9 cellular contexts compared by ENCODE assay signal in the genomic region with DNA sequence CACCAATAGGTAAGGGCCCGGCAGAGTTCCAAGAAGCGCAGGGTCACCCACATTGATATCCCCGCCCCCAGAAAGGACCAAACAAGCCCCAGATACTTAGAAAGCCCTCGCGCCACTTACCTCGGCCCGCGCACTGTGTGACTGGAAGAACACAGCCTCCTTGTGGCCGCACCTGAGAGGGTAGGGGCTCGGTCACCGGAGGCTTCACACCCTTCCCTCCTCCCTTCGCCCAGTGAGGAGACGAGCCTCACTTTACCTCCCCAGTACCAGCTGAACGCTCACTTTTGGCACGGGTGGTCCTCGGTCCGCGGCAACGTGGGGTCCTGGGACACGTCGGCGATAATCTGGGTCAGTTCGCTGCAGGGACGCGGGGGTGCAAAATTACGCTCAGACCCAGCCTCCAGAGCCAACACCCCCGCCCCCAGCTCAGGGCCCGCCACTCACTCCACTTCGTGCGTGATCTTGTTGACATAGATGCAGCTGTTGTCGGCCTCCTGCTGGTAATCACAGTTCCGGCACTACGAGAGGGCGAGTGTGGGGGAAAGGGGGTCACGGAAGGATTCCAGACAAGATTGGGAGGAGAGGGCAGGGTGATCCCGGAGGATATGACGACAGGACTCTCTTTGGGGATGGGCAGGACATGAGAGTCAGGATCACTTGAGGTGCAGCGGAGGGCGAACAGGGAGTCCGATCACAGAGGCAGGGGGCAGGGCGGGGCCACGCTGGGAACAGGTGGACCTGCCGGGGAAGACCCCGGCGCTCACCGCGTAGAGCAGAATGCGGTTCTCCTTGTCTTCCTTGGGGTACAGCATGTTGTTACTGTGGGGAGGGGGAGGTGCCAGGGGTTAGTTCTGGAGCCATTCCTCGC. TPM values are rescaled to one million over a fixed set of nuclear protein-coding genes. Genes with fewer than 3 reads are reported as not detected.
A peak's percentile ranks its signal among the peaks of the same experiment; 100 is the strongest.
DNase-seq lines count a peak whose midpoint lies in the region; ATAC-seq, FAIRE-seq and TF ChIP-seq lines count a peak whose summit lies in the region.
"Had no signal": no experiment of that assay in that cellular context is flagged by ENCODE, and none has a peak within 500 bp of the region (broad histone marks: within the 10 kb centered on the region; RNA-seq: fewer than 3 reads in every experiment).

No MANE protein-coding gene starts in this region.

- in situ Hi-C loops in K562 (cut with MboI), result no loop called here

- FAIRE-seq in K562 (lab: Jason Lieb, UNC) (no peak), keratinocyte (lab: Jason Lieb, UNC) (no peak)

- WGBS in K562 (ENCODE audit: insufficient coverage, low coverage, missing lambda C conversion rate), result 5% methylated on average over 37 of the region's 49 CpGs

- H3K9me1 ChIP-seq in K562 (ENCODE audit: control insufficient read depth, insufficient read depth, low read length), result no peaks in the 10 kb centered on the region
- no peaks in the 10 kb centered on the region for H3K9me1 ChIP-seq in keratinocyte (ENCODE audit: control insufficient read depth, extremely low read depth, insufficient read depth, low read length)

- H3K9ac ChIP-seq in K562 (ENCODE audit: insufficient read depth in 1 of 2, low read depth in 2 of 2, low read length in 2 of 2) (peak overlapping the region; percentile 73 to 91), keratinocyte (ENCODE audit: control insufficient read depth, extremely low read depth, insufficient read depth, low read length) (peak overlapping the region; percentile 93)

- H3K27me3 ChIP-seq in BE2C, result no peaks in the 10 kb centered on the region
- H3K27me3 ChIP-seq in K562 (ENCODE audit: control insufficient read depth in 2 of 2, insufficient read depth in 2 of 2, low read length in 2 of 2), result no peaks in the 10 kb centered on the region
- no peaks in the 10 kb centered on the region for H3K27me3 ChIP-seq in keratinocyte (ENCODE audit: control insufficient read depth, extremely low read depth, insufficient read depth, low read length)

- TF ChIP-seq EP300 in K562 (IDR thresholded peaks at IDR 0.05; ENCODE audit: low read length), result no peak

- ATAC-seq in GM19467 (IDR thresholded peaks at IDR 0.05; ENCODE audit: unreplicated experiment), result peak; percentile 4
- peak; percentile 19 for ATAC-seq in K562

- H4K20me1 ChIP-seq in K562 (replicated peaks; ENCODE audit: control insufficient read depth, insufficient read depth, low read length), result no peaks in the 10 kb centered on the region; the same call in 1 of the 2 replicates
- H4K20me1 ChIP-seq in keratinocyte (ENCODE audit: control insufficient read depth, extremely low read depth, insufficient read depth, low read length), result peaks cover 3% of the 10 kb centered on the region

- intact Hi-C loops in K562 (cut with micrococcal nuclease), result loop anchor here (2.0 to 10.0 kb wide), 3 partner anchors 25 to 119 kb away; a partner anchor contains a TSS

- POLR2A ChIA-PET in K562 (lab: Yijun Ruan, JAX), result interaction anchor here (0.6 to 1.5 kb wide), 8 partner anchors 9 to 191 kb away, joined by 3 to 10 read pairs (median 4); no protein-coding TSS in a partner anchor

- peak overlapping the region; percentile 97 for H2AFZ ChIP-seq in K562 (ENCODE audit: low read depth, low read length)
- H2AFZ ChIP-seq in keratinocyte (ENCODE audit: control insufficient read depth, low read length), result peak overlapping the region; percentile 91

- dilution Hi-C loops in keratinocyte (cut with MboI; ENCODE audit: extremely low pct_ligation_motif_present, low sequenced_read_pairs), result no loop called here

- BruUV-seq in K562 (replicated peaks; lab: Mats Ljungman, UMichigan), result TSS peak; percentile 74

- H3K4me2 ChIP-seq in K562 (ENCODE audit: insufficient read depth, low read length), result peak overlapping the region; percentile 96
- H3K4me2 ChIP-seq in keratinocyte (ENCODE audit: control insufficient read depth, extremely low read depth, insufficient read depth, low read depth, low read length), result peak overlapping the region; percentile 97

- H3K36me3 ChIP-seq in BE2C (peaks cover 20% of the 10 kb centered on the region), K562 (ENCODE audit: control insufficient read depth, insufficient read depth, low read length) (peaks cover 24% of the 10 kb centered on the region; the same call in 2 of the 3 replicates), keratinocyte (ENCODE audit: control insufficient read depth in 2 of 2, extremely low read depth in 1 of 2, insufficient read depth in 2 of 2, low read length in 2 of 2) (peaks cover 13 to 18% of the 10 kb centered on the region in 2 experiments)

- peak overlapping the region; percentile 74 for H3K27ac ChIP-seq in K562 (ENCODE audit: extremely low read depth, low read depth, low read length)
- peak overlapping the region; percentile 90 for H3K27ac ChIP-seq in keratinocyte (ENCODE audit: control insufficient read depth, insufficient read depth, low read length)

- peaks cover 14% of the 10 kb centered on the region for H3K79me2 ChIP-seq in K562 (ENCODE audit: control insufficient read depth, insufficient read depth, low read length)
- H3K79me2 ChIP-seq in keratinocyte (ENCODE audit: control insufficient read depth, insufficient read depth, low read length), result peaks cover 19% of the 10 kb centered on the region

- H3K4me3 ChIP-seq in BE2C (ENCODE audit: low read depth, low read length) (peak overlapping the region; percentile 90), K562 (peak overlapping the region; percentile 62), keratinocyte (ENCODE audit: control insufficient read depth in 2 of 3, extremely low read depth in 1 of 3, insufficient read depth in 2 of 3, low read depth in 1 of 3, low read length in 3 of 3) (peak overlapping the region; percentile 83 to 97 (median 94))

- TF ChIP-seq RAD21 in K562 (CRISPR knock-in tag; conservative IDR thresholded peaks at IDR 0.05 in 1 of 2, IDR thresholded peaks at IDR 0.05 in 1 of 2), result peak in 1 of 2 experiments; percentile 35; a peak in 2 of 4 replicates

- H3K4me1 ChIP-seq in BE2C, result no peaks in the 10 kb centered on the region
- H3K4me1 ChIP-seq in K562 (replicated peaks in 1 of 2; ENCODE audit: control insufficient read depth in 2 of 2, insufficient read depth in 2 of 2, low read length in 2 of 2), result peaks cover 5 to 38% of the 10 kb centered on the region in 2 experiments; a peak in 3 of 5 replicates
- H3K4me1 ChIP-seq in keratinocyte (ENCODE audit: control insufficient read depth, extremely low read depth, insufficient read depth, low read length), result peaks cover 10% of the 10 kb centered on the region

- DNase-seq in BE2C (no peak), NCI-H69 (lab: John Stamatoyannopoulos, UW) (peak; percentile 75), K562 (ENCODE audit: extremely low read depth in 1 of 4, low spot score in 3 of 4) (peak; percentile 36 to 59 (median 54)), keratinocyte (ENCODE audit: low read depth, low spot score) (no peak), germinal center (ENCODE audit: low spot score) (no peak), SHP77 treated with DMSO at 0.1 percent for 48 hours (lab: John Stamatoyannopoulos, UW) (no peak)
- peak; percentile 20 for DNase-seq in stimulated activated CD4-positive, alpha-beta T cell treated with anti-CD3 and anti-CD28 coated beads, Interleukin-1b, Interleukin-23, amount 100 ng/mL, for 48 hours

- H3K9me3 ChIP-seq in BE2C (no peaks in the 10 kb centered on the region), K562 (replicated peaks; ENCODE audit: control insufficient read depth, insufficient read depth, low read depth, low read length) (no peaks in the 10 kb centered on the region), keratinocyte (ENCODE audit: control insufficient read depth, low read depth, low read length) (no peaks in the 10 kb centered on the region)

- 0 out of 2 replicates have a peak, but pooled peaks have one; percentile 0 for TF ChIP-seq CTCF in BE2C (IDR thresholded peaks at IDR 0.05; ENCODE audit: low read depth, low read length)
- peak; percentile 34 to 41 (median 35); a peak in 5 of 6 replicates for TF ChIP-seq CTCF in K562 (IDR thresholded peaks at IDR 0.05 in 2 of 3, conservative IDR thresholded peaks at IDR 0.05 in 1 of 3; ENCODE audit: insufficient read depth in 2 of 3, low read depth in 1 of 3, low read length in 3 of 3)
- TF ChIP-seq CTCF in keratinocyte (optimal IDR thresholded peaks at IDR 0.05 in 1 of 3, IDR thresholded peaks at IDR 0.05 in 1 of 3, conservative IDR thresholded peaks at IDR 0.05 in 1 of 3; ENCODE audit: extremely low read depth in 1 of 3, insufficient read depth in 2 of 3, low read length in 3 of 3), result peak; percentile 28 to 50 (median 42)

- CTCF ChIA-PET in K562 (lab: Yijun Ruan, JAX; ENCODE audit: low intra/inter-chr PET ratio), result no interaction called here

- no peak for TF ChIP-seq POLR2A in K562 (conservative IDR thresholded peaks at IDR 0.05)

RNA-seq across cellular contexts. Expression of a gene that starts 0.5 kb away (rescaled TPM):
- polyA plus RNA-seq in BE2C (2012; ENCODE audit: insufficient read depth, insufficient read length, low read depth), result 604 TPM
- total RNA-seq in K562 (2011; cell fraction: chromatin; rRNA removed; ENCODE audit: low replicate concordance), result 11.1 and 40.1 TPM in 2 replicates
- total RNA-seq in K562 (2011; cell fraction: nucleolus; rRNA removed), result 41.2 and 47.8 TPM in 2 replicates
- total RNA-seq in K562 (2011; cell fraction: nucleoplasm; rRNA removed), result 34.6 and 37.2 TPM in 2 replicates
- total RNA-seq in K562 (2014; rRNA removed), result 283 and 291 TPM in 2 replicates
- total RNA-seq in K562 (2014; rRNA removed; fragmentation: Illumina TruSeq; extraction: Trizol), result 34.3 and 51.0 TPM in 2 replicates
- 109 and 112 TPM in 2 replicates for total RNA-seq in K562 (2015; rRNA removed; fragmentation: Illumina TruSeq; extraction: Trizol)
- 123 and 126 TPM in 2 replicates for total RNA-seq in K562 (2021)
- polyA plus RNA-seq in K562 (2011; rRNA removed), result 28.0 and 31.0 TPM in 2 replicates
- polyA plus RNA-seq in K562 (2011; cell fraction: cytosol; rRNA removed), result 67.3 and 164 TPM in 2 replicates
- 57.9 and 81.5 TPM in 2 replicates for polyA plus RNA-seq in K562 (2011; cell fraction: nucleus; rRNA removed)
- polyA plus RNA-seq in K562 (2012), result 216 and 265 TPM in 2 replicates
- 71.8 and 112 TPM in 2 replicates for polyA plus RNA-seq in K562 (2014; fragmentation: Illumina TruSeq; extraction: Trizol)
- 100 to 1,000 TPM; 197 to 235 TPM for polyA plus RNA-seq in K562 (2014; fragmentation: Nextera tagmentation; extraction: Ambion mirVana)
- polyA plus RNA-seq in K562 (2014; rRNA removed), result 141 and 179 TPM in 2 replicates
- polyA minus RNA-seq in K562 (2011; rRNA and poly(A)+ RNA removed), result 47.1 and 114 TPM in 2 replicates
- 109 and 165 TPM in 2 replicates for polyA minus RNA-seq in K562 (2011; cell fraction: cytosol; rRNA and poly(A)+ RNA removed)
- 28.4 and 32.3 TPM in 2 replicates for polyA minus RNA-seq in K562 (2011; cell fraction: nucleus; rRNA and poly(A)+ RNA removed)
- polyA plus RNA-seq in keratinocyte, result 31.3 to 63.2 TPM (median 34.3 TPM) in 3 replicates
- 70.3 TPM for polyA plus RNA-seq in keratinocyte (2011; ENCODE audit: low read depth)
- 43.2 and 86.9 TPM in 2 replicates for polyA plus RNA-seq in keratinocyte (2011; cell fraction: cytosol; rRNA removed)
- 12.1 and 14.1 TPM in 2 replicates for polyA plus RNA-seq in keratinocyte (2011; cell fraction: nucleus; rRNA removed)
- polyA plus RNA-seq in keratinocyte (2012; ENCODE audit: low replicate concordance), result 130 and 164 TPM in 2 replicates
- 90.8 to 122 TPM (median 105 TPM) in 3 replicates for polyA minus RNA-seq in keratinocyte
- 149 TPM for polyA minus RNA-seq in keratinocyte (2011; cell fraction: cytosol; rRNA and poly(A)+ RNA removed)
- 15.4 and 17.1 TPM in 2 replicates for polyA minus RNA-seq in keratinocyte (2011; cell fraction: nucleus; rRNA and poly(A)+ RNA removed)

RNA-seq across cellular contexts. Expression of a gene that starts 1.1 kb away (rescaled TPM):
- polyA plus RNA-seq in BE2C (2012; ENCODE audit: insufficient read depth, insufficient read length, low read depth), result 500 TPM
- total RNA-seq in K562 (2011; cell fraction: chromatin; rRNA removed; ENCODE audit: low replicate concordance), result 14.8 and 29.2 TPM in 2 replicates
- 22.8 and 26.1 TPM in 2 replicates for total RNA-seq in K562 (2011; cell fraction: nucleolus; rRNA removed)
- 20.6 and 22.5 TPM in 2 replicates for total RNA-seq in K562 (2011; cell fraction: nucleoplasm; rRNA removed)
- 99.0 and 115 TPM in 2 replicates for total RNA-seq in K562 (2014; rRNA removed)
- 38.2 and 47.7 TPM in 2 replicates for total RNA-seq in K562 (2014; rRNA removed; fragmentation: Illumina TruSeq; extraction: Trizol)
- 57.2 and 58.9 TPM in 2 replicates for total RNA-seq in K562 (2015; rRNA removed; fragmentation: Illumina TruSeq; extraction: Trizol)
- total RNA-seq in K562 (2021), result 71.0 and 79.5 TPM in 2 replicates
- 48.6 and 62.4 TPM in 2 replicates for polyA plus RNA-seq in K562 (2011; rRNA removed)
- polyA plus RNA-seq in K562 (2011; cell fraction: cytosol; rRNA removed), result 85.7 and 124 TPM in 2 replicates
- 36.5 and 40.8 TPM in 2 replicates for polyA plus RNA-seq in K562 (2011; cell fraction: nucleus; rRNA removed)
- 79.3 and 106 TPM in 2 replicates for polyA plus RNA-seq in K562 (2012)
- 57.8 and 66.5 TPM in 2 replicates for polyA plus RNA-seq in K562 (2014; fragmentation: Illumina TruSeq; extraction: Trizol)
- polyA plus RNA-seq in K562 (2014; fragmentation: Nextera tagmentation; extraction: Ambion mirVana), result 1 to 10 TPM; 3.5 to 5.3 TPM
- 109 TPM in 2 replicates for polyA plus RNA-seq in K562 (2014; rRNA removed)
- 30.6 and 46.9 TPM in 2 replicates for polyA minus RNA-seq in K562 (2011; rRNA and poly(A)+ RNA removed)
- 25.7 and 30.2 TPM in 2 replicates for polyA minus RNA-seq in K562 (2011; cell fraction: cytosol; rRNA and poly(A)+ RNA removed)
- polyA minus RNA-seq in K562 (2011; cell fraction: nucleus; rRNA and poly(A)+ RNA removed), result 5.1 and 10.3 TPM in 2 replicates
- 179 to 193 TPM (median 183 TPM) in 3 replicates for polyA plus RNA-seq in keratinocyte
- 27.1 TPM for polyA plus RNA-seq in keratinocyte (2011; ENCODE audit: low read depth)
- polyA plus RNA-seq in keratinocyte (2011; cell fraction: cytosol; rRNA removed), result 189 and 218 TPM in 2 replicates
- polyA plus RNA-seq in keratinocyte (2011; cell fraction: nucleus; rRNA removed), result 129 and 137 TPM in 2 replicates
- 150 and 230 TPM in 2 replicates for polyA plus RNA-seq in keratinocyte (2012; ENCODE audit: low replicate concordance)
- 111 to 205 TPM (median 156 TPM) in 3 replicates for polyA minus RNA-seq in keratinocyte
- polyA minus RNA-seq in keratinocyte (2011; cell fraction: cytosol; rRNA and poly(A)+ RNA removed), result 167 TPM
- polyA minus RNA-seq in keratinocyte (2011; cell fraction: nucleus; rRNA and poly(A)+ RNA removed), result 27.0 and 37.3 TPM in 2 replicates

RNA-seq across cellular contexts. Expression of a gene that starts 3.2 kb away (rescaled TPM):
- polyA plus RNA-seq in BE2C (2012; ENCODE audit: insufficient read depth, insufficient read length, low read depth), result not detected
- not detected in 2 replicates for total RNA-seq in K562 (2011; cell fraction: chromatin; rRNA removed; ENCODE audit: low replicate concordance)
- total RNA-seq in K562 (2011; cell fraction: nucleolus; rRNA removed), result 0.67 TPM in 1 of 2 replicates, not detected in the other
- not detected in 2 replicates for total RNA-seq in K562 (2011; cell fraction: nucleoplasm; rRNA removed)
- total RNA-seq in K562 (2014; rRNA removed), result not detected in 2 replicates
- total RNA-seq in K562 (2014; rRNA removed; fragmentation: Illumina TruSeq; extraction: Trizol), result not detected in 2 replicates
- total RNA-seq in K562 (2015; rRNA removed; fragmentation: Illumina TruSeq; extraction: Trizol), result not detected in 2 replicates
- not detected in 2 replicates for total RNA-seq in K562 (2021)
- not detected in 2 replicates for polyA plus RNA-seq in K562 (2011; rRNA removed)
- not detected in 2 replicates for polyA plus RNA-seq in K562 (2011; cell fraction: cytosol; rRNA removed)
- 0.23 TPM in 1 of 2 replicates, not detected in the other for polyA plus RNA-seq in K562 (2011; cell fraction: nucleus; rRNA removed)
- 0.17 TPM in 1 of 2 replicates, not detected in the other for polyA plus RNA-seq in K562 (2012)
- polyA plus RNA-seq in K562 (2014; fragmentation: Illumina TruSeq; extraction: Trizol), result not detected in 2 replicates
- polyA plus RNA-seq in K562 (2014; fragmentation: Nextera tagmentation; extraction: Ambion mirVana), result not detected
- polyA plus RNA-seq in K562 (2014; rRNA removed), result not detected in 2 replicates
- polyA minus RNA-seq in K562 (2011; rRNA and poly(A)+ RNA removed), result not detected in 2 replicates
- not detected in 2 replicates for polyA minus RNA-seq in K562 (2011; cell fraction: cytosol; rRNA and poly(A)+ RNA removed)
- polyA minus RNA-seq in K562 (2011; cell fraction: nucleus; rRNA and poly(A)+ RNA removed), result not detected in 2 replicates
- not detected in 3 replicates for polyA plus RNA-seq in keratinocyte
- not detected for polyA plus RNA-seq in keratinocyte (2011; ENCODE audit: low read depth)
- polyA plus RNA-seq in keratinocyte (2011; cell fraction: cytosol; rRNA removed), result not detected in 2 replicates
- polyA plus RNA-seq in keratinocyte (2011; cell fraction: nucleus; rRNA removed), result not detected in 2 replicates
- not detected in 2 replicates for polyA plus RNA-seq in keratinocyte (2012; ENCODE audit: low replicate concordance)
- polyA minus RNA-seq in keratinocyte, result not detected in 3 replicates
- polyA minus RNA-seq in keratinocyte (2011; cell fraction: cytosol; rRNA and poly(A)+ RNA removed), result not detected
- not detected in 2 replicates for polyA minus RNA-seq in keratinocyte (2011; cell fraction: nucleus; rRNA and poly(A)+ RNA removed)
- total RNA-seq: NCI-H460 had no signal

RNA-seq across cellular contexts. Expression of a gene that starts 25.7 kb away (rescaled TPM):
- 632 TPM for polyA plus RNA-seq in BE2C (2012; ENCODE audit: insufficient read depth, insufficient read length, low read depth)
- total RNA-seq in K562 (2011; cell fraction: chromatin; rRNA removed; ENCODE audit: low replicate concordance), result 75.9 and 160 TPM in 2 replicates
- 99.5 and 114 TPM in 2 replicates for total RNA-seq in K562 (2011; cell fraction: nucleolus; rRNA removed)
- 111 and 114 TPM in 2 replicates for total RNA-seq in K562 (2011; cell fraction: nucleoplasm; rRNA removed)
- 171 and 230 TPM in 2 replicates for total RNA-seq in K562 (2014; rRNA removed)
- 173 and 179 TPM in 2 replicates for total RNA-seq in K562 (2014; rRNA removed; fragmentation: Illumina TruSeq; extraction: Trizol)
- 307 and 310 TPM in 2 replicates for total RNA-seq in K562 (2015; rRNA removed; fragmentation: Illumina TruSeq; extraction: Trizol)
- 400 and 436 TPM in 2 replicates for total RNA-seq in K562 (2021)
- 363 and 480 TPM in 2 replicates for polyA plus RNA-seq in K562 (2011; rRNA removed)
- 251 and 533 TPM in 2 replicates for polyA plus RNA-seq in K562 (2011; cell fraction: cytosol; rRNA removed)
- 166 and 183 TPM in 2 replicates for polyA plus RNA-seq in K562 (2011; cell fraction: nucleus; rRNA removed)
- polyA plus RNA-seq in K562 (2012), result 488 and 560 TPM in 2 replicates
- 576 and 589 TPM in 2 replicates for polyA plus RNA-seq in K562 (2014; fragmentation: Illumina TruSeq; extraction: Trizol)
- 100 to 1,000 TPM in 1 of 2 experiments, 10 to 100 TPM in 1; 77.9 to 115 TPM for polyA plus RNA-seq in K562 (2014; fragmentation: Nextera tagmentation; extraction: Ambion mirVana)
- 244 and 258 TPM in 2 replicates for polyA plus RNA-seq in K562 (2014; rRNA removed)
- 362 and 383 TPM in 2 replicates for polyA minus RNA-seq in K562 (2011; rRNA and poly(A)+ RNA removed)
- 263 and 311 TPM in 2 replicates for polyA minus RNA-seq in K562 (2011; cell fraction: cytosol; rRNA and poly(A)+ RNA removed)
- 26.4 and 46.1 TPM in 2 replicates for polyA minus RNA-seq in K562 (2011; cell fraction: nucleus; rRNA and poly(A)+ RNA removed)
- 778 to 884 TPM (median 832 TPM) in 3 replicates for polyA plus RNA-seq in keratinocyte
- 277 TPM for polyA plus RNA-seq in keratinocyte (2011; ENCODE audit: low read depth)
- polyA plus RNA-seq in keratinocyte (2011; cell fraction: cytosol; rRNA removed), result 503 and 570 TPM in 2 replicates
- polyA plus RNA-seq in keratinocyte (2011; cell fraction: nucleus; rRNA removed), result 320 and 355 TPM in 2 replicates
- 573 and 1,064 TPM in 2 replicates for polyA plus RNA-seq in keratinocyte (2012; ENCODE audit: low replicate concordance)
- 875 to 1,429 TPM (median 940 TPM) in 3 replicates for polyA minus RNA-seq in keratinocyte
- polyA minus RNA-seq in keratinocyte (2011; cell fraction: cytosol; rRNA and poly(A)+ RNA removed), result 664 TPM
- 173 and 211 TPM in 2 replicates for polyA minus RNA-seq in keratinocyte (2011; cell fraction: nucleus; rRNA and poly(A)+ RNA removed)

RNA-seq across cellular contexts. Expression of a gene that starts 38.1 kb away (rescaled TPM):
- polyA plus RNA-seq in BE2C (2012; ENCODE audit: insufficient read depth, insufficient read length, low read depth), result not detected
- not detected in 2 replicates for total RNA-seq in K562 (2011; cell fraction: chromatin; rRNA removed; ENCODE audit: low replicate concordance)
- not detected in 2 replicates for total RNA-seq in K562 (2011; cell fraction: nucleolus; rRNA removed)
- total RNA-seq in K562 (2011; cell fraction: nucleoplasm; rRNA removed), result not detected in 2 replicates
- total RNA-seq in K562 (2014; rRNA removed) (not detected in 2 replicates), K562 (2014; rRNA removed; fragmentation: Illumina TruSeq; extraction: Trizol) (not detected in 2 replicates), K562 (2015; rRNA removed; fragmentation: Illumina TruSeq; extraction: Trizol) (not detected in 2 replicates), K562 (2021) (not detected in 2 replicates)
- polyA plus RNA-seq in K562 (2011; rRNA removed) (not detected in 2 replicates), K562 (2014; fragmentation: Illumina TruSeq; extraction: Trizol) (not detected in 2 replicates), K562 (2014; fragmentation: Nextera tagmentation; extraction: Ambion mirVana) (under 1 TPM in 1 of 2 experiments, not detected in 1; 0.08 TPM), K562 (2014; rRNA removed) (not detected in 2 replicates), keratinocyte (1.6 to 7.1 TPM (median 2.6 TPM) in 3 replicates)
- not detected in 2 replicates for polyA plus RNA-seq in K562 (2011; cell fraction: cytosol; rRNA removed)
- not detected in 2 replicates for polyA plus RNA-seq in K562 (2011; cell fraction: nucleus; rRNA removed)
- polyA plus RNA-seq in K562 (2012), result not detected in 2 replicates
- not detected in 2 replicates for polyA minus RNA-seq in K562 (2011; rRNA and poly(A)+ RNA removed)
- not detected in 2 replicates for polyA minus RNA-seq in K562 (2011; cell fraction: cytosol; rRNA and poly(A)+ RNA removed)
- not detected in 2 replicates for polyA minus RNA-seq in K562 (2011; cell fraction: nucleus; rRNA and poly(A)+ RNA removed)
- polyA plus RNA-seq in keratinocyte (2011; ENCODE audit: low read depth), result 3.0 TPM
- polyA plus RNA-seq in keratinocyte (2011; cell fraction: cytosol; rRNA removed), result 3.3 and 49.1 TPM in 2 replicates
- 0.53 and 1.0 TPM in 2 replicates for polyA plus RNA-seq in keratinocyte (2011; cell fraction: nucleus; rRNA removed)
- polyA plus RNA-seq in keratinocyte (2012; ENCODE audit: low replicate concordance), result 6.5 and 34.7 TPM in 2 replicates
- 0.79 to 2.8 TPM (median 1.8 TPM) in 3 replicates for polyA minus RNA-seq in keratinocyte
- polyA minus RNA-seq in keratinocyte (2011; cell fraction: cytosol; rRNA and poly(A)+ RNA removed), result 3.6 TPM
- polyA minus RNA-seq in keratinocyte (2011; cell fraction: nucleus; rRNA and poly(A)+ RNA removed), result not detected in 2 replicates
- total RNA-seq: NCI-H460 had no signal

Comparison
In these comparisons a context has a peak if more than half of its experiments do, and no peak if none do; other contexts are left out.
1. DNase-seq: peak in NCI-H69 (single experiment), K562 (4 of 4) and stimulated activated CD4-positive, alpha-beta T cell treated with anti-CD3 and anti-CD28 coated beads, Interleukin-1b, Interleukin-23, amount 100 ng/mL, for 48 hours (single experiment); none in BE2C (single experiment), keratinocyte (single experiment), germinal center (single experiment) and SHP77 treated with DMSO at 0.1 percent for 48 hours (single experiment).
2. Peak in every context shown above with its lines, with median percentiles within 50 percentile points of each other: H3K4me3 ChIP-seq and CTCF ChIP-seq.